8 cellular contexts compared by ENCODE assay signal in the genomic region with DNA sequence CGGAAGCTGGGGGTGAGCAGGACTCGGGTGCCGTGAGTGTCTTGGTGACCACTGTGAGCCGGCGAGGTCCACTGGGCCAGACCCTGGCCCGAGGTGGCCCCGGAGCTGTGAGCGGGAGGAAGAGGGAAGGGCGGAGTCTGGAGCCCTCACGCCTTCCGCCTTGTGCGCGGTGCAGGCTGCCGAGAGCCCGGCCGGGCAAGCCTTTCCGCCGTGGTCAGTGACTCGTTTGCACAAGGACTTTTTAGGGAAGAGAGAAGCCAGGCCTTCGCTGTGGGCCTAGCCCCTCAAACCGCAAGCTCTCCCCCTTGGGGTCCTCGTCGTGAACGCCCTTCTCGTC. TPM values are rescaled to one million over a fixed set of nuclear protein-coding genes. Genes with fewer than 3 reads are reported as not detected.
DNase-seq lines count a peak whose midpoint lies in the region; ATAC-seq and TF ChIP-seq lines count a peak whose summit lies in the region.

No MANE protein-coding gene starts in this region.

- no peaks in the 10 kb centered on the region for H3K36me3 ChIP-seq in HAP-1 (replicated peaks)

- no peak for DNase-seq in HAP-1 (ENCODE audit: low spot score in 2 of 2)
- peak; percentile 17 for DNase-seq in RPMI8226
- DNase-seq in cerebellum (ENCODE audit: low spot score) = peak; percentile 50
- peak; percentile 62 for DNase-seq in left lobe of liver (ENCODE audit: low spot score)
- DNase-seq in stimulated activated CD8-positive, alpha-beta memory T cell treated with anti-CD3 and anti-CD28 coated beads, Interleukin-4, amount 100 ng/mL, for 48 hours = peak; percentile 62
- DNase-seq in HEK293T (ENCODE audit: extremely low spot score) = no peak
- DNase-seq in NCI-H128 (lab: John Stamatoyannopoulos, UW; ENCODE audit: unreplicated experiment) = no peak

- in situ Hi-C loops in HAP-1 (cut with MboI; ENCODE audit: low sequenced_read_pairs) = no loop called here

- POLR2A ChIA-PET in HEK293T (lab: Yijun Ruan, JAX) = no interaction called here

- no peaks in the 10 kb centered on the region for H3K9me3 ChIP-seq in HAP-1

- H3K4me1 ChIP-seq in HAP-1 = 0 out of 2 replicates have a peak, but pooled peaks cover 2% of the 10 kb centered on the region

- ATAC-seq in left lobe of liver = peak; percentile 77

- H3K27me3 ChIP-seq in HAP-1 (ENCODE audit: low read depth) = 0 out of 2 replicates have a peak, but pooled peaks cover 10% of the 10 kb centered on the region

- peak overlapping the region; percentile 61; the same call in 1 of the 2 replicates for H3K4me3 ChIP-seq in GM08714 (ENCODE audit: low read length)
- peak overlapping the region; percentile 14 for H3K4me3 ChIP-seq in HAP-1

- CTCF ChIA-PET in HEK293T (lab: Yijun Ruan, JAX) = interaction anchor here (0.5 to 1.4 kb wide), 6 partner anchors 16 to 1186 kb away, joined by 3 to 5 read pairs (median 3); no protein-coding TSS in a partner anchor

TF ChIP-seq in HEK293T, 16 proteins besides CTCF, POLR2A, EP300 and RAD21:
- TF ChIP-seq LEF1 (IDR thresholded peaks at IDR 0.05; ENCODE audit: borderline replicate concordance) = no peak
- TF ChIP-seq ZNF384 (IDR thresholded peaks at IDR 0.05) = no peak
- TF ChIP-seq, protein P1, sequence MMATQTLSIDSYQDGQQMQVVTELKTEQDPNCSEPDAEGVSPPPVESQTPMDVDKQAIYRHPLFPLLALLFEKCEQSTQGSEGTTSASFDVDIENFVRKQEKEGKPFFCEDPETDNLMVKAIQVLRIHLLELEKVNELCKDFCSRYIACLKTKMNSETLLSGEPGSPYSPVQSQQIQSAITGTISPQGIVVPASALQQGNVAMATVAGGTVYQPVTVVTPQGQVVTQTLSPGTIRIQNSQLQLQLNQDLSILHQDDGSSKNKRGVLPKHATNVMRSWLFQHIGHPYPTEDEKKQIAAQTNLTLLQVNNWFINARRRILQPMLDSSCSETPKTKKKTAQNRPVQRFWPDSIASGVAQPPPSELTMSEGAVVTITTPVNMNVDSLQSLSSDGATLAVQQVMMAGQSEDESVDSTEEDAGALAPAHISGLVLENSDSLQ (IDR thresholded peaks at IDR 0.05) = no peak
- TF ChIP-seq BHLHE40 (IDR thresholded peaks at IDR 0.05; ENCODE audit: borderline replicate concordance) = no peak
- no peak for TF ChIP-seq FOXM1 (IDR thresholded peaks at IDR 0.05; ENCODE audit: borderline replicate concordance)
- TF ChIP-seq ELF4 (IDR thresholded peaks at IDR 0.05) = no peak
- TF ChIP-seq ARNT (IDR thresholded peaks at IDR 0.05) = no peak
- TF ChIP-seq HDGF (IDR thresholded peaks at IDR 0.05; ENCODE audit: borderline replicate concordance) = no peak
- TF ChIP-seq NFRKB (IDR thresholded peaks at IDR 0.05) = no peak
- no peak for TF ChIP-seq CTBP1 (IDR thresholded peaks at IDR 0.05; ENCODE audit: borderline replicate concordance)
- TF ChIP-seq L3MBTL2 (conservative IDR thresholded peaks at IDR 0.05) = no peak
- TF ChIP-seq SP1 (IDR thresholded peaks at IDR 0.05) = no peak

RNA-seq across cellular contexts. Expression of a gene that starts 40.9 kb away (rescaled TPM):
- total RNA-seq in cerebellum (28.5 TPM), left lobe of liver (14.6 TPM)

Comparison
In these comparisons a context has a peak if more than half of its experiments do, and no peak if none do; other contexts are left out.
1. DNase-seq: peak in RPMI8226 (single experiment), cerebellum (single experiment), left lobe of liver (single experiment) and stimulated activated CD8-positive, alpha-beta memory T cell treated with anti-CD3 and anti-CD28 coated beads, Interleukin-4, amount 100 ng/mL, for 48 hours (single experiment); none in HAP-1 (0 of 2), HEK293T (single experiment) and NCI-H128 (single experiment).